ENCODE assay signal across 3 cellular contexts in genomic region chr4:94927696-94928095, GRCh38.
TF ChIP-seq lines count a peak whose summit lies in the region.

No MANE protein-coding gene starts in this region.

TF ChIP-seq in A549, 52 proteins besides CTCF, POLR2A, EP300 and RAD21:
- TF ChIP-seq HDAC2 (IDR thresholded peaks at IDR 0.05) (no peak), MAX (IDR thresholded peaks at IDR 0.05) (no peak), ZSCAN20 (CRISPR knock-in tag; IDR thresholded peaks at IDR 0.05) (no peak), POLR2AphosphoS2 (conservative IDR thresholded peaks at IDR 0.05; ENCODE audit: low read length) (no peak), PHF8 (IDR thresholded peaks at IDR 0.05; ENCODE audit: borderline replicate concordance, low read depth) (no peak), CBX8 (IDR thresholded peaks at IDR 0.05) (no peak), KDM1A (IDR thresholded peaks at IDR 0.05; ENCODE audit: low read depth) (no peak), ZNF302 (CRISPR knock-in tag; IDR thresholded peaks at IDR 0.05) (no peak), ZC3H11A (IDR thresholded peaks at IDR 0.05) (no peak), ZFP36 (IDR thresholded peaks at IDR 0.05; ENCODE audit: borderline replicate concordance, partially characterized antibody) (no peak), JUN (IDR thresholded peaks at IDR 0.05) (no peak), HMGXB4 (CRISPR knock-in tag; IDR thresholded peaks at IDR 0.05; ENCODE audit: borderline replicate concordance) (no peak), SMC3 (IDR thresholded peaks at IDR 0.05) (no peak), E2F6 (IDR thresholded peaks at IDR 0.05; ENCODE audit: borderline replicate concordance, low read depth) (no peak), TFCP2L1 (CRISPR knock-in tag; IDR thresholded peaks at IDR 0.05) (no peak), FOSL2 (IDR thresholded peaks at IDR 0.05) (no peak), FOSL2 (CRISPR knock-in tag; IDR thresholded peaks at IDR 0.05) (no peak), USF2 (IDR thresholded peaks at IDR 0.05) (no peak), EHF (CRISPR knock-in tag; IDR thresholded peaks at IDR 0.05) (no peak)
TF ChIP-seq in A549: peak in this region for 0.

TF ChIP-seq in SK-N-SH, 30 proteins besides CTCF, POLR2A, EP300 and RAD21:
- TF ChIP-seq POLR2AphosphoS5 (IDR thresholded peaks at IDR 0.05; ENCODE audit: low read depth, low read length): no peak
- no peak for TF ChIP-seq MAX (IDR thresholded peaks at IDR 0.05; ENCODE audit: low read depth)
- no peak for TF ChIP-seq NRF1 (IDR thresholded peaks at IDR 0.05; ENCODE audit: low read depth, low read length)
- TF ChIP-seq SMC3 (IDR thresholded peaks at IDR 0.05; ENCODE audit: low read depth, low read length): no peak
- no peak for TF ChIP-seq NFIC (IDR thresholded peaks at IDR 0.05; ENCODE audit: borderline replicate concordance)

TF ChIP-seq in H1, 55 proteins besides CTCF, POLR2A, EP300 and RAD21:
- TF ChIP-seq SIN3A (conservative IDR thresholded peaks at IDR 0.05 in 1 of 2, IDR thresholded peaks at IDR 0.05 in 1 of 2; ENCODE audit: low read depth in 1 of 2, low read length in 2 of 2) (no peak), SIX5 (IDR thresholded peaks at IDR 0.05; ENCODE audit: low read depth, low read length) (no peak), KDM1A (IDR thresholded peaks at IDR 0.05; ENCODE audit: borderline replicate concordance, low read length) (no peak), EGR1 (IDR thresholded peaks at IDR 0.05; ENCODE audit: borderline replicate concordance, low read depth, low read length) (no peak), SUZ12 (IDR thresholded peaks at IDR 0.05; ENCODE audit: low read length) (no peak)
